Comparison of ENCODE assay signal across 1 cellular context in genomic region chr10:14959221-14960057, GRCh38.
TF ChIP-seq lines count a peak whose summit lies in the region.

Gene MEIG1 (plus strand): TSS chr10:14959388. CDS start chr10:14966469, 7,081 bp downstream.

TF ChIP-seq in SK-N-SH, 30 proteins besides CTCF, POLR2A, EP300 and RAD21 (continued from another document):
- TF ChIP-seq ZBTB33 (IDR thresholded peaks at IDR 0.05; ENCODE audit: borderline replicate concordance, low read depth), result peak; percentile 74; the same call in 1 of the 2 replicates
- peak; percentile 80 for TF ChIP-seq MAX (IDR thresholded peaks at IDR 0.05; ENCODE audit: low read depth)
- TF ChIP-seq POLR2AphosphoS5 (IDR thresholded peaks at IDR 0.05; ENCODE audit: low read depth, low read length), result peak; percentile 78
- peak; percentile 72 for TF ChIP-seq NRF1 (IDR thresholded peaks at IDR 0.05; ENCODE audit: low read depth, low read length)
- TF ChIP-seq EZH2phosphoT487 (IDR thresholded peaks at IDR 0.05; ENCODE audit: borderline replicate concordance, low read depth), result no peak
- TF ChIP-seq CHD2 (IDR thresholded peaks at IDR 0.05; ENCODE audit: low read length, partially characterized antibody), result peak; percentile 76
- TF ChIP-seq FOXJ3 (CRISPR knock-in tag; IDR thresholded peaks at IDR 0.05), result peak; percentile 37; the same call in 1 of the 2 replicates
